Comparison of ENCODE assay signal across 18 cellular contexts in the genomic region with DNA sequence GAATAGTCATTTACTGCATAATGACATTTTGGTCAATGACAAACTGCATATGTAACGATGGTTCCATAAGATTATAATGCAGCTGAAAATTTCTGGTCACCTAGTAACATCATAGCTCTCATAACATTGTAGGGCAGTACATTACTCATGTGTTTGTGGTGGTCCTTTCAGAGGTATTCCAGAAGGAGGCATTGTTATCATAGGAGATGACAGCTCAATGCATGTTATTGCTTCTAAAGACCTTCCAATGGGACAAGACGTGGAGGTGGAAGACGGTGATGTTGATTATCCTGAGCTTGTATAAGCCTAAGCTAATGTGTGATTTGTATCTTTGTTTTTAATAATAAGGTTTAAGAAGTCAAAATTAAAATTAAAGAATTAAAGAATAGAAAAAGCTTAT. TPM values are rescaled to one million over a fixed set of nuclear protein-coding genes. Genes with fewer than 3 reads are reported as not detected.
A peak's percentile ranks its signal among the peaks of the same experiment; 100 is the strongest.
DNase-seq lines count a peak whose midpoint lies in the region; ATAC-seq, FAIRE-seq and TF ChIP-seq lines count a peak whose summit lies in the region.
"Had no signal": no experiment of that assay in that cellular context is flagged by ENCODE, and none has a peak within 500 bp of the region (broad histone marks: within the 10 kb centered on the region; RNA-seq: fewer than 3 reads in every experiment).

No MANE protein-coding gene starts in this region.

- no peak overlapping the region for H3K4me3 Mint-ChIP-seq in activated naive CD4-positive, alpha-beta T cell treated with anti-CD3 and anti-CD28 coated beads for 36 hours
- H3K4me3 Mint-ChIP-seq in activated T-helper 2 cell treated with anti-CD3 and anti-CD28 coated beads, Interferon-gamma antibody, Interleukin-2, Interleukin-4, amounts not matched to agents 10 μg/mL and 5 μg/mL and 100 μg/mL, durations not matched to agents 14 hours and 24 hours and 36 hours (ENCODE audit: low read depth) = no peak overlapping the region
- H3K4me3 Mint-ChIP-seq: brain; CD14-positive monocyte; natural killer cell treated with Interleukin-12 subunit alpha and Interleukin-12 subunit beta and Interleukin-15 and Interleukin-18, amount 100 ng/mL, for 72 hours; stimulated activated naive B cell treated with anti-CD40 and anti-IgM and Interleukin-4, amounts not matched to agents 10 μg/mL and 1 μg/mL and 100 μg/mL, for 72 hours had no signal

- in situ Hi-C loops in GM12878 (cut with MboI) = no loop called here
- in situ Hi-C loops in HepG2 (cut with HindIII; ENCODE audit: extremely low pct_ligation_motif_present, low pct_unique_long_range_greater_than_20kb) = no loop called here

- no peak overlapping the region for H3K4me2 ChIP-seq in GM12878 (ENCODE audit: control insufficient read depth, insufficient read depth)
- no peak overlapping the region for H3K4me2 ChIP-seq in HepG2 (ENCODE audit: low read depth, low read length)
- H3K4me2 ChIP-seq in Karpas-422 (ENCODE audit: low read depth, low read length, poor library complexity, severe bottlenecking) = no peak overlapping the region

- SMC1A ChIA-PET in GM12878 (lab: Charles Lee; ENCODE audit: uncharacterized antibody, unreplicated experiment) = interaction anchor here (1.0 kb wide), 1 partner anchor 10 kb away, joined by 3 read pairs; no protein-coding TSS in a partner anchor

- H2AFZ ChIP-seq in GM12878 (ENCODE audit: control insufficient read depth, low read depth, low read length) (no peak overlapping the region), HepG2 (ENCODE audit: low read length) (no peak overlapping the region), Karpas-422 (ENCODE audit: low read length) (no peak overlapping the region)

- ATAC-seq in GM12878 (no peak), HepG2 (no peak), GM21737 (IDR thresholded peaks at IDR 0.05; ENCODE audit: unreplicated experiment) (no peak)
- ATAC-seq: heart right ventricle; natural killer cell treated with Interleukin-12 subunit alpha and Interleukin-12 subunit beta and Interleukin-15 and Interleukin-18, amount 100 ng/mL, for 72 hours; right cardiac atrium; stimulated activated naive B cell treated with anti-CD40 and anti-IgM and Interleukin-4, amounts not matched to agents 10 μg/mL and 1 μg/mL and 100 μg/mL, for 72 hours had no signal

- BruUV-seq in GM12878 (replicated peaks; lab: Mats Ljungman, UMichigan) (no TSS peak), HepG2 (replicated peaks; lab: Mats Ljungman, UMichigan) (no TSS peak)

- H3K36me3 Mint-ChIP-seq in activated naive CD4-positive, alpha-beta T cell treated with anti-CD3 and anti-CD28 coated beads for 36 hours (ENCODE audit: low read depth) = no peaks in the 10 kb centered on the region
- no peaks in the 10 kb centered on the region for H3K36me3 Mint-ChIP-seq in activated T-helper 2 cell treated with anti-CD3 and anti-CD28 coated beads, Interferon-gamma antibody, Interleukin-2, Interleukin-4, amounts not matched to agents 10 μg/mL and 5 μg/mL and 100 μg/mL, durations not matched to agents 14 hours and 24 hours and 36 hours (ENCODE audit: low read depth)
- H3K36me3 Mint-ChIP-seq: brain, CD14-positive monocyte had no signal

- FAIRE-seq in D721Med (lab: Jason Lieb, UNC) (no peak), GM12878 (lab: Jason Lieb, UNC) (no peak), HepG2 (lab: Jason Lieb, UNC) (no peak)

- no peaks in the 10 kb centered on the region; the same call in 2 of the 3 replicates for H3K9me3 ChIP-seq in GM12878 (replicated peaks; ENCODE audit: control insufficient read depth, insufficient read depth, low read length)
- H3K9me3 ChIP-seq in HepG2 (ENCODE audit: low read length) = peaks cover 13% of the 10 kb centered on the region
- peaks cover 7% of the 10 kb centered on the region; the same call in 1 of the 2 replicates for H3K9me3 ChIP-seq in Karpas-422 (ENCODE audit: low read length)

- H4K20me1 ChIP-seq in GM12878 (ENCODE audit: control insufficient read depth, insufficient read depth) = no peaks in the 10 kb centered on the region
- H4K20me1 ChIP-seq in HepG2 (ENCODE audit: insufficient read depth, low read length) = no peaks in the 10 kb centered on the region
- H4K20me1 ChIP-seq in Karpas-422 (ENCODE audit: insufficient read depth, low read depth, low read length) = no peaks in the 10 kb centered on the region

- H3K27ac Mint-ChIP-seq in activated naive CD4-positive, alpha-beta T cell treated with anti-CD3 and anti-CD28 coated beads for 36 hours = no peak overlapping the region
- H3K27ac Mint-ChIP-seq in activated T-helper 2 cell treated with anti-CD3 and anti-CD28 coated beads, Interferon-gamma antibody, Interleukin-2, Interleukin-4, amounts not matched to agents 10 μg/mL and 5 μg/mL and 100 μg/mL, durations not matched to agents 14 hours and 24 hours and 36 hours = no peak overlapping the region
- H3K27ac Mint-ChIP-seq: brain; CD14-positive monocyte; natural killer cell treated with Interleukin-12 subunit alpha and Interleukin-12 subunit beta and Interleukin-15 and Interleukin-18, amount 100 ng/mL, for 72 hours; stimulated activated naive B cell treated with anti-CD40 and anti-IgM and Interleukin-4, amounts not matched to agents 10 μg/mL and 1 μg/mL and 100 μg/mL, for 72 hours had no signal

- H3K27me3 ChIP-seq in GM12878 (replicated peaks in 1 of 2; ENCODE audit: control insufficient read depth in 2 of 2, insufficient read depth in 2 of 2, low read length in 1 of 2) (no peaks in the 10 kb centered on the region), HepG2 (ENCODE audit: control insufficient read depth in 1 of 2, insufficient read depth in 2 of 2, low read length in 2 of 2) (no peaks in the 10 kb centered on the region), Karpas-422 (ENCODE audit: low read length) (no peaks in the 10 kb centered on the region)

- H3K36me3 ChIP-seq in GM12878 (ENCODE audit: control insufficient read depth in 2 of 2, insufficient read depth in 2 of 2, low read length in 1 of 2) (no peaks in the 10 kb centered on the region), HepG2 (replicated peaks in 1 of 2; ENCODE audit: control insufficient read depth in 1 of 2, insufficient read depth in 2 of 2, low read length in 2 of 2) (no peaks in the 10 kb centered on the region), Karpas-422 (ENCODE audit: insufficient read depth, low read length) (no peaks in the 10 kb centered on the region)
- H3K36me3 ChIP-seq: heart right ventricle had no signal

- H3K9ac ChIP-seq in GM12878 (ENCODE audit: control insufficient read depth, insufficient read depth, low read length) = no peak overlapping the region
- no peak overlapping the region for H3K9ac ChIP-seq in HepG2 (ENCODE audit: insufficient read depth, low read depth, low read length)
- no peak overlapping the region for H3K9ac ChIP-seq in Karpas-422 (ENCODE audit: low read length)

- POLR2A ChIA-PET in GM12878 (lab: Charles Lee) = no interaction called here
- POLR2A ChIA-PET in HepG2 (lab: Yijun Ruan, JAX) = no interaction called here

- RAD21 ChIA-PET in GM12878 (lab: Charles Lee; ENCODE audit: unreplicated experiment) = interaction anchor here (1.3 kb wide), 1 partner anchor 103 kb away, joined by 8 read pairs; no protein-coding TSS in a partner anchor

- TF ChIP-seq RAD21 in GM12878 (IDR thresholded peaks at IDR 0.05; ENCODE audit: insufficient read depth, low read depth, low read length) (peak; percentile 43), HepG2 (CRISPR knock-in tag; IDR thresholded peaks at IDR 0.05) (no peak)

- WGBS in GM12878 (ENCODE audit: insufficient coverage, insufficient replicate concordance, low lambda C conversion rate, missing lambda C conversion rate) = 43% methylated on average over 3 of the region's 3 CpGs
- 10% methylated on average over 3 of the region's 3 CpGs for WGBS in HepG2 (ENCODE audit: low lambda C conversion rate)

- intact Hi-C loops in GM12878 (cut with micrococcal nuclease; ENCODE audit: unreplicated experiment) (no loop called here), HepG2 (cut with micrococcal nuclease; ENCODE audit: unreplicated experiment) (no loop called here)
- intact Hi-C loops in activated naive CD4-positive, alpha-beta T cell treated with anti-CD3 and anti-CD28 coated beads for 36 hours (cut with micrococcal nuclease) = no loop called here
- intact Hi-C loops in activated T-helper 2 cell treated with anti-CD3 and anti-CD28 coated beads, Interferon-gamma antibody, Interleukin-2, Interleukin-4, amounts not matched to agents 10 μg/mL and 5 μg/mL and 100 μg/mL, durations not matched to agents 14 hours and 24 hours and 36 hours (cut with micrococcal nuclease) = no loop called here

- H3K27me3 Mint-ChIP-seq in activated naive CD4-positive, alpha-beta T cell treated with anti-CD3 and anti-CD28 coated beads for 36 hours (ENCODE audit: low read depth) = peaks cover 17% of the 10 kb centered on the region
- H3K27me3 Mint-ChIP-seq in activated T-helper 2 cell treated with anti-CD3 and anti-CD28 coated beads, Interferon-gamma antibody, Interleukin-2, Interleukin-4, amounts not matched to agents 10 μg/mL and 5 μg/mL and 100 μg/mL, durations not matched to agents 14 hours and 24 hours and 36 hours (ENCODE audit: low read depth) = peaks cover 3% of the 10 kb centered on the region
- H3K27me3 Mint-ChIP-seq: brain had no signal

- H3K9me2 ChIP-seq in Karpas-422 (replicated peaks; ENCODE audit: insufficient read depth, low read length) = no peaks in the 10 kb centered on the region

- CTCF ChIA-PET in GM12878 (lab: Yijun Ruan, JAX) = interaction anchor here (0.8 to 1.3 kb wide), 5 partner anchors 9 to 157 kb away, joined by 3 to 6 read pairs (median 3); no protein-coding TSS in a partner anchor
- CTCF ChIA-PET in HepG2 (lab: Yijun Ruan, JAX; ENCODE audit: low intra/inter-chr PET ratio, low total read pairs) = no interaction called here
- CTCF ChIA-PET in activated naive CD4-positive, alpha-beta T cell treated with anti-CD3 and anti-CD28 coated beads for 36 hours (lab: Charles Lee) = interaction anchor here (0.6 to 1.7 kb wide), 3 partner anchors 32 to 36 kb away, joined by 3 to 4 read pairs (median 3); no protein-coding TSS in a partner anchor

- H3K27ac ChIP-seq in GM12878 (ENCODE audit: control insufficient read depth, insufficient read depth) (no peak overlapping the region), HepG2 (ENCODE audit: extremely low read length, insufficient read depth, low read length) (no peak overlapping the region), Karpas-422 (ENCODE audit: low read length) (no peak overlapping the region)
- H3K27ac ChIP-seq: heart right ventricle had no signal

- no peak for DNase-seq in D721Med (ENCODE audit: insufficient read length, low spot score)
- DNase-seq in NCI-H146 treated with DMSO at 0.1 percent for 48 hours (lab: John Stamatoyannopoulos, UW; ENCODE audit: unreplicated experiment) = peak; percentile 22
- no peak for DNase-seq in GM12878 (ENCODE audit: low read depth, low spot score)
- DNase-seq in HepG2 (ENCODE audit: low spot score) = no peak
- no peak for DNase-seq in activated naive CD4-positive, alpha-beta T cell treated with anti-CD3 and anti-CD28 coated beads for 36 hours
- DNase-seq in activated T-helper 2 cell treated with anti-CD3 and anti-CD28 coated beads, Interferon-gamma antibody, Interleukin-2, Interleukin-4, amounts not matched to agents 10 μg/mL and 5 μg/mL and 100 μg/mL, durations not matched to agents 14 hours and 24 hours and 36 hours (ENCODE audit: low spot score) = no peak
- DNase-seq in Karpas-422 = no peak
- DNase-seq: heart right ventricle; NCI-H1048; right cardiac atrium; Right ventricle myocardium superior; stimulated activated CD4-positive, alpha-beta T cell treated with anti-CD3 and anti-CD28 coated beads, Interleukin-4, amount 100 ng/mL, for 4 hours; stimulated activated naive B cell treated with anti-CD40 and anti-IgM and Interleukin-4, amounts not matched to agents 10 μg/mL and 1 μg/mL and 100 μg/mL, for 72 hours had no signal

- TF ChIP-seq POLR2A in GM12878 (IDR thresholded peaks at IDR 0.05; ENCODE audit: low read depth, low read length) = no peak
- no peak for TF ChIP-seq POLR2A in HepG2 (IDR thresholded peaks at IDR 0.05; ENCODE audit: insufficient read depth in 1 of 2, low read depth in 2 of 2, low read length in 2 of 2)

- H3K79me2 ChIP-seq in GM12878 (ENCODE audit: control insufficient read depth, insufficient read depth, low read length) (no peaks in the 10 kb centered on the region), HepG2 (ENCODE audit: insufficient read depth, low read length) (no peaks in the 10 kb centered on the region), Karpas-422 (ENCODE audit: low read length) (no peaks in the 10 kb centered on the region)

- TF ChIP-seq EP300 in GM12878 (IDR thresholded peaks at IDR 0.05; ENCODE audit: borderline replicate concordance in 1 of 2, control insufficient read depth in 1 of 2, low read depth in 2 of 2, low read length in 2 of 2) (no peak), HepG2 (IDR thresholded peaks at IDR 0.05; ENCODE audit: low read depth in 2 of 2, low read length in 2 of 2) (no peak), HepG2 (CRISPR knock-in tag; IDR thresholded peaks at IDR 0.05; ENCODE audit: borderline replicate concordance) (no peak)

- no peaks in the 10 kb centered on the region for H3K4me1 Mint-ChIP-seq in activated naive CD4-positive, alpha-beta T cell treated with anti-CD3 and anti-CD28 coated beads for 36 hours (ENCODE audit: low read depth)
- H3K4me1 Mint-ChIP-seq in activated T-helper 2 cell treated with anti-CD3 and anti-CD28 coated beads, Interferon-gamma antibody, Interleukin-2, Interleukin-4, amounts not matched to agents 10 μg/mL and 5 μg/mL and 100 μg/mL, durations not matched to agents 14 hours and 24 hours and 36 hours (ENCODE audit: low read depth) = no peaks in the 10 kb centered on the region
- H3K4me1 Mint-ChIP-seq: CD14-positive monocyte; stimulated activated naive B cell treated with anti-CD40 and anti-IgM and Interleukin-4, amounts not matched to agents 10 μg/mL and 1 μg/mL and 100 μg/mL, for 72 hours had no signal

- TF ChIP-seq CTCF in D721Med (IDR thresholded peaks at IDR 0.05; ENCODE audit: insufficient read depth, missing control alignments) (peak; percentile 35), GM12878 (IDR thresholded peaks at IDR 0.05 in 2 of 3, conservative IDR thresholded peaks at IDR 0.05 in 1 of 3; ENCODE audit: control insufficient read depth in 2 of 3, extremely low read depth in 1 of 3, insufficient read depth in 1 of 3, low read depth in 3 of 3, low read length in 3 of 3) (0 out of 6 replicates have a peak, but pooled peaks of 1 of the 3 experiments have one; percentile 14), HepG2 (CRISPR knock-in tag; IDR thresholded peaks at IDR 0.05) (peak; percentile 38; the same call in 1 of the 2 replicates)

- H3K4me1 ChIP-seq in GM12878 (ENCODE audit: control insufficient read depth, insufficient read depth, low read length) (no peaks in the 10 kb centered on the region), HepG2 (ENCODE audit: insufficient read depth, low read length) (no peaks in the 10 kb centered on the region), Karpas-422 (ENCODE audit: low read length) (no peaks in the 10 kb centered on the region)
- H3K4me1 ChIP-seq: heart right ventricle had no signal

- peaks cover 16% of the 10 kb centered on the region for H3K9me3 Mint-ChIP-seq in activated naive CD4-positive, alpha-beta T cell treated with anti-CD3 and anti-CD28 coated beads for 36 hours
- peaks cover 15% of the 10 kb centered on the region for H3K9me3 Mint-ChIP-seq in activated T-helper 2 cell treated with anti-CD3 and anti-CD28 coated beads, Interferon-gamma antibody, Interleukin-2, Interleukin-4, amounts not matched to agents 10 μg/mL and 5 μg/mL and 100 μg/mL, durations not matched to agents 14 hours and 24 hours and 36 hours

- no peak overlapping the region for H3K4me3 ChIP-seq in GM12878
- no peak overlapping the region for H3K4me3 ChIP-seq in HepG2 (replicated peaks in 1 of 3; ENCODE audit: insufficient read depth in 1 of 3, low read depth in 2 of 3, low read length in 3 of 3)
- H3K4me3 ChIP-seq in Karpas-422 (ENCODE audit: low read length) = no peak overlapping the region
- H3K4me3 ChIP-seq: heart right ventricle had no signal

RNA-seq across cellular contexts. Expression of a gene that starts 43.8 kb away (rescaled TPM):
- 0.78 and 0.84 TPM in 2 replicates for total RNA-seq in GM12878 (2013; cell fraction: nucleolus; rRNA removed)
- total RNA-seq in GM12878 (2014; rRNA removed) = under 0.01 and 0.11 TPM in 2 replicates
- total RNA-seq in GM12878 (2014; rRNA removed; fragmentation: Illumina TruSeq; extraction: Trizol) = not detected in 2 replicates
- total RNA-seq in GM12878 (2021) = 0.05 TPM in 1 of 2 replicates, not detected in the other
- 0.37 TPM for polyA plus RNA-seq in GM12878 (2011; ENCODE audit: low read depth)
- 0.19 and 0.27 TPM in 2 replicates for polyA plus RNA-seq in GM12878 (2011; rRNA removed)
- polyA plus RNA-seq in GM12878 (2011; cell fraction: cytosol; rRNA removed) = 0.15 and 0.21 TPM in 2 replicates
- polyA plus RNA-seq in GM12878 (2011; cell fraction: nucleus; rRNA removed) = 0.67 and 1.3 TPM in 2 replicates
- polyA plus RNA-seq in GM12878 (2012) = 0.45 and 1.1 TPM in 2 replicates
- 0.06 TPM in 1 of 2 replicates, not detected in the other for polyA plus RNA-seq in GM12878 (2014; fragmentation: Illumina TruSeq; extraction: Trizol)
- polyA plus RNA-seq in GM12878 (2014; fragmentation: Nextera tagmentation; extraction: Ambion mirVana) = not detected
- polyA plus RNA-seq in GM12878 (2014; rRNA removed) = 0.03 and 0.15 TPM in 2 replicates
- not detected for polyA plus RNA-seq in GM12878 (2016; fragmentation: Nextera tagmentation; extraction: Ambion mirVana)
- polyA minus RNA-seq in GM12878 (2011; rRNA and poly(A)+ RNA removed) = 0.22 and 0.36 TPM in 2 replicates
- not detected in 2 replicates for polyA minus RNA-seq in GM12878 (2011; cell fraction: cytosol; rRNA and poly(A)+ RNA removed)
- polyA minus RNA-seq in GM12878 (2011; cell fraction: nucleus; rRNA and poly(A)+ RNA removed) = 0.10 and 0.36 TPM in 2 replicates
- 0.07 and 0.13 TPM in 2 replicates for total RNA-seq in HepG2 (2016; rRNA removed; fragmentation: Illumina TruSeq; extraction: Trizol)
- total RNA-seq in HepG2 (2016; cell fraction: cytosol; rRNA removed; fragmentation: Illumina TruSeq; extraction: Trizol; ENCODE audit: low read depth) = not detected in 2 replicates
- not detected in 2 replicates for total RNA-seq in HepG2 (2016; cell fraction: insoluble cytoplasmic fraction; rRNA removed; fragmentation: Illumina TruSeq; extraction: Trizol)
- not detected in 2 replicates for total RNA-seq in HepG2 (2016; cell fraction: membrane; rRNA removed; fragmentation: Illumina TruSeq; extraction: Trizol)
- not detected in 2 replicates for total RNA-seq in HepG2 (2016; cell fraction: nucleus; rRNA removed; fragmentation: Illumina TruSeq; extraction: Trizol)
- 0.01 TPM in 2 replicates for polyA plus RNA-seq in HepG2 (2011; rRNA removed)
- polyA plus RNA-seq in HepG2 (2011; cell fraction: cytosol; rRNA removed) = 0.03 TPM in 2 replicates
- polyA plus RNA-seq in HepG2 (2011; cell fraction: nucleus; rRNA removed) = 0.03 and 0.07 TPM in 2 replicates
- polyA plus RNA-seq in HepG2 (2012) = 0.04 and 0.13 TPM in 2 replicates
- polyA plus RNA-seq in HepG2 (2016; cell fraction: cytosol; fragmentation: Illumina TruSeq; extraction: Trizol; ENCODE audit: low read depth) = 0.08 TPM in 1 of 2 replicates, not detected in the other
- polyA plus RNA-seq in HepG2 (2016; cell fraction: insoluble cytoplasmic fraction; fragmentation: Illumina TruSeq; extraction: Trizol; ENCODE audit: low read depth) = not detected in 2 replicates
- polyA plus RNA-seq in HepG2 (2016; cell fraction: membrane; fragmentation: Illumina TruSeq; extraction: Trizol; ENCODE audit: low read depth) = not detected in 2 replicates
- 0.42 TPM in 1 of 2 replicates, not detected in the other for polyA plus RNA-seq in HepG2 (2016; cell fraction: nucleus; fragmentation: Illumina TruSeq; extraction: Trizol; ENCODE audit: insufficient read depth, low read depth)
- not detected in 2 replicates for polyA minus RNA-seq in HepG2 (2011; rRNA and poly(A)+ RNA removed; ENCODE audit: low replicate concordance)
- not detected in 2 replicates for polyA minus RNA-seq in HepG2 (2011; cell fraction: cytosol; rRNA and poly(A)+ RNA removed)
- polyA minus RNA-seq in HepG2 (2011; cell fraction: nucleus; rRNA and poly(A)+ RNA removed) = 0.13 TPM in 1 of 2 replicates, not detected in the other
- not detected for total RNA-seq in activated naive CD4-positive, alpha-beta T cell treated with anti-CD3 and anti-CD28 coated beads for 36 hours
- not detected in 2 replicates for total RNA-seq in activated T-helper 2 cell treated with anti-CD3 and anti-CD28 coated beads, Interferon-gamma antibody, Interleukin-2, Interleukin-4, amounts not matched to agents 10 μg/mL and 5 μg/mL and 100 μg/mL, durations not matched to agents 14 hours and 24 hours and 36 hours
- not detected in 2 replicates for total RNA-seq in Karpas-422 (2014; rRNA removed; shearing (Covaris generic); ENCODE audit: low replicate concordance)
- total RNA-seq: activated CD8-positive, alpha-beta memory T cell treated with anti-CD3 and anti-CD28 coated beads for 36 hours; natural killer cell treated with Interleukin-12 subunit alpha and Interleukin-12 subunit beta and Interleukin-15 and Interleukin-18, amount 100 ng/mL, for 72 hours had no signal
- polyA plus RNA-seq: CD14-positive monocyte had no signal
